Comparison of ENCODE assay signal across 32 cellular contexts in genomic region chr4:8912089-8912455, GRCh38. TPM values are rescaled to one million over a fixed set of nuclear protein-coding genes. Genes with fewer than 3 reads are reported as not detected.
A peak's percentile ranks its signal among the peaks of the same experiment; 100 is the strongest.
DNase-seq lines count a peak whose midpoint lies in the region; ATAC-seq and TF ChIP-seq lines count a peak whose summit lies in the region.
"Had no signal": no experiment of that assay in that cellular context is flagged by ENCODE, and none has a peak within 500 bp of the region (broad histone marks: within the 10 kb centered on the region; RNA-seq: fewer than 3 reads in every experiment).

No MANE protein-coding gene starts in this region.

- H3K27me3 ChIP-seq in neuronal stem cell (ENCODE audit: control insufficient read depth in 3 of 3, insufficient read depth in 3 of 3, low read depth in 1 of 3, low read length in 3 of 3), result peaks cover 0 to 35% (median 0%) of the 10 kb centered on the region in 3 experiments
- H3K27me3 ChIP-seq in PC-3 (ENCODE audit: low read length), result peaks cover 13% of the 10 kb centered on the region
- H3K27me3 ChIP-seq: BLaER1 treated with 17β-estradiol and CSF1 and Interleukin-3, amounts not matched to agents 10 nM and 100 nM; brain microvascular endothelial cell; pancreas; vagina had no signal

- CTCF ChIA-PET in PC-3 (lab: Charles Lee), result no interaction called here

- H3K4me3 ChIP-seq in coronary artery, result no peak overlapping the region
- H3K4me3 ChIP-seq in neuronal stem cell (ENCODE audit: low read length in 2 of 2), result no peak overlapping the region
- H3K4me3 ChIP-seq in PC-3 (ENCODE audit: low read length), result no peak overlapping the region
- H3K4me3 ChIP-seq: BLaER1 treated with 17β-estradiol and CSF1 and Interleukin-3, amounts not matched to agents 10 nM and 100 nM; gastroesophageal sphincter; HAP-1; lung; pancreas; vagina had no signal

- no peak overlapping the region for H4K91ac ChIP-seq in neuronal stem cell (ENCODE audit: low read depth, low read length, poor library complexity)

- no peak overlapping the region for H3K4ac ChIP-seq in neuronal stem cell (ENCODE audit: low read length)

- H3K4me2 ChIP-seq in neuronal stem cell (ENCODE audit: insufficient read depth, low read length, poor library complexity, severe bottlenecking) (no peak overlapping the region), PC-3 (ENCODE audit: low read length) (no peak overlapping the region)

- H3K27ac ChIP-seq in coronary artery (no peak overlapping the region), neuronal stem cell (replicated peaks; ENCODE audit: low read length) (no peak overlapping the region), PC-3 (ENCODE audit: low read length) (no peak overlapping the region)
- H3K27ac ChIP-seq: BLaER1 treated with 17β-estradiol and CSF1 and Interleukin-3, amounts not matched to agents 10 nM and 100 nM; brain microvascular endothelial cell; gastroesophageal sphincter; pancreas; vagina had no signal

- no peak overlapping the region for H3K14ac ChIP-seq in neuronal stem cell (ENCODE audit: low read length)

- H2AFZ ChIP-seq in neuronal stem cell (ENCODE audit: low read length) (no peak overlapping the region), PC-3 (ENCODE audit: low read length) (no peak overlapping the region)

- H3F3A ChIP-seq in PC-3 (ENCODE audit: low read length, unreplicated experiment), result no peaks in the 10 kb centered on the region

- peak; percentile 55 for DNase-seq in Right ventricle myocardium inferior (ENCODE audit: missing footprints)
- DNase-seq in cardiac septum (ENCODE audit: low spot score), result no peak
- peak; percentile 43 for DNase-seq in coronary artery (ENCODE audit: low spot score)
- no peak for DNase-seq in neuronal stem cell (ENCODE audit: low spot score)
- DNase-seq in PC-3, result no peak
- no peak for DNase-seq in COLO829 (ENCODE audit: low spot score)
- no peak for DNase-seq in OCI-M2 (lab: John Stamatoyannopoulos, UW; ENCODE audit: unreplicated experiment)
- DNase-seq: activated CD4-positive, alpha-beta T cell treated with anti-CD3 and anti-CD28 coated beads for 1 hour; activated naive CD4-positive, alpha-beta T cell treated with anti-CD3 and anti-CD28 coated beads, Interleukin-2, amount 50 U/mL, for 16 hours; activated T-cell treated with anti-CD3 and anti-CD28 coated beads, Interleukin-2, amount 50 U/mL, for 72 hours; amniotic stem cell; brain microvascular endothelial cell; Karpas-422; NCI-H1436; NCI-H2081; NCI-H2227 treated with DMSO at 0.1 percent for 48 hours; stimulated activated naive CD4-positive, alpha-beta T cell; T-helper 2 cell had no signal

- H3K4me1 ChIP-seq in neuronal stem cell (ENCODE audit: control insufficient read depth in 2 of 2, insufficient read depth in 1 of 2, low read depth in 1 of 2, low read length in 2 of 2) (no peaks in the 10 kb centered on the region), PC-3 (ENCODE audit: insufficient read depth, low read length) (no peaks in the 10 kb centered on the region)
- H3K4me1 ChIP-seq: HAP-1, pancreas, vagina had no signal

- TF ChIP-seq CTCF in coronary artery (IDR thresholded peaks at IDR 0.05) (no peak), PC-3 (conservative IDR thresholded peaks at IDR 0.05; ENCODE audit: low read depth, low read length) (no peak)

- no peak overlapping the region for H3K23ac ChIP-seq in neuronal stem cell (ENCODE audit: low read depth, low read length, poor library complexity)

- H2BK120ac ChIP-seq in neuronal stem cell (ENCODE audit: low read depth, low read length), result no peak overlapping the region

- H2BK12ac ChIP-seq in neuronal stem cell (ENCODE audit: low read length), result no peak overlapping the region

- H3K9ac ChIP-seq in neuronal stem cell (ENCODE audit: low read depth, low read length, poor library complexity), result no peak overlapping the region
- no peak overlapping the region for H3K9ac ChIP-seq in PC-3 (ENCODE audit: low read length)
- H3K9ac ChIP-seq: BLaER1 treated with 17β-estradiol and CSF1 and Interleukin-3, amounts not matched to agents 10 nM and 100 nM had no signal

- H3K36me3 ChIP-seq in neuronal stem cell (replicated peaks in 1 of 2; ENCODE audit: control insufficient read depth in 2 of 2, insufficient read depth in 2 of 2, low read length in 2 of 2) (no peaks in the 10 kb centered on the region), PC-3 (ENCODE audit: low read depth, low read length) (no peaks in the 10 kb centered on the region)
- H3K36me3 ChIP-seq: BLaER1 treated with 17β-estradiol and CSF1 and Interleukin-3, amounts not matched to agents 10 nM and 100 nM; brain microvascular endothelial cell; gastroesophageal sphincter; HAP-1; pancreas; vagina had no signal

- H4K20me1 ChIP-seq in PC-3 (ENCODE audit: low read length), result no peaks in the 10 kb centered on the region

- intact Hi-C loops in Right ventricle myocardium inferior (cut with DNase I), result no loop called here
- intact Hi-C loops in cardiac septum (cut with DNase I), result loop anchor here (10.0 kb wide), 2 partner anchors 307 to 447 kb away; no protein-coding TSS in a partner anchor
- intact Hi-C loops in PC-3 (cut with micrococcal nuclease), result no loop called here

- POLR2A ChIA-PET in PC-3 (lab: Charles Lee; ENCODE audit: unreplicated experiment), result no interaction called here

- ATAC-seq in Right ventricle myocardium inferior (no peak), PC-3 (no peak)
- ATAC-seq: activated T-cell treated with anti-CD3 and anti-CD28 coated beads, Interleukin-2, amount 50 U/mL, for 72 hours; gastroesophageal sphincter; naive thymus-derived CD8-positive, alpha-beta T cell; pancreas had no signal

- no peak overlapping the region for H4K8ac ChIP-seq in neuronal stem cell (ENCODE audit: low read depth, low read length)

- BruUV-seq in PC-3 (replicated peaks; lab: Mats Ljungman, UMichigan), result no TSS peak

- H2BK15ac ChIP-seq in neuronal stem cell (ENCODE audit: low read length), result no peak overlapping the region

- H3K79me1 ChIP-seq in neuronal stem cell (ENCODE audit: low read depth, low read length), result no peaks in the 10 kb centered on the region

- no peaks in the 10 kb centered on the region for H3K79me2 ChIP-seq in PC-3 (ENCODE audit: low read length)

- H2AK5ac ChIP-seq in neuronal stem cell (ENCODE audit: low read depth, low read length), result no peak overlapping the region

- H2BK5ac ChIP-seq in neuronal stem cell (ENCODE audit: low read length), result no peak overlapping the region

- H3K9me2 ChIP-seq in PC-3 (replicated peaks; ENCODE audit: low read length), result no peaks in the 10 kb centered on the region

- H3K9me3 ChIP-seq in neuronal stem cell (replicated peaks in 1 of 2; ENCODE audit: control insufficient read depth in 2 of 2, insufficient read depth in 1 of 2, low read depth in 1 of 2, low read length in 2 of 2) (no peaks in the 10 kb centered on the region), PC-3 (ENCODE audit: low read length) (no peaks in the 10 kb centered on the region)
- H3K9me3 ChIP-seq: BLaER1 treated with 17β-estradiol and CSF1 and Interleukin-3, amounts not matched to agents 10 nM and 100 nM; gastroesophageal sphincter; HAP-1; pancreas; vagina had no signal

- H3K18ac ChIP-seq in neuronal stem cell (ENCODE audit: low read length), result peak overlapping the region; percentile 25

- WGBS in neuronal stem cell (ENCODE audit: extremely low coverage in 2 of 2, insufficient read length in 2 of 2, insufficient replicate concordance in 1 of 2), 2 donors, result no CpG with 5 or more reads among the region's 5 CpGs

RNA-seq across cellular contexts. Expression of gene HMX1, which starts 40.4 kb away (rescaled TPM):
- total RNA-seq in Right ventricle myocardium inferior, result not detected
- not detected for total RNA-seq in cardiac septum
- 0.04 TPM for polyA plus RNA-seq in neuronal stem cell (2013, experiment 1 of 2)
- 0.07 TPM for polyA plus RNA-seq in neuronal stem cell (2013, experiment 2 of 2)
- total RNA-seq in PC-3 (2014; rRNA removed), result not detected in 2 replicates
- total RNA-seq: activated CD8-positive, alpha-beta memory T cell treated with anti-CD3 and anti-CD28 coated beads for 36 hours; activated T-cell treated with anti-CD3 and anti-CD28 coated beads, Interleukin-2, amount 50 U/mL, for 72 hours; endothelial cell of umbilical vein; fibroblast of lung; gastroesophageal sphincter; lung; mononuclear cell; naive thymus-derived CD8-positive, alpha-beta T cell; pancreas; renal cortical epithelial cell; skeletal muscle tissue; vagina had no signal
- polyA plus RNA-seq: AG04450; endothelial cell of umbilical vein; fibroblast of lung; lung; naive thymus-derived CD8-positive, alpha-beta T cell; pancreas had no signal

Comparison
In these comparisons a context has a peak if more than half of its experiments do, and no peak if none do; other contexts are left out.
1. DNase-seq: peak in Right ventricle myocardium inferior (single experiment) and coronary artery (single experiment); none in cardiac septum (single experiment), neuronal stem cell (single experiment), PC-3 (single experiment), COLO829 (single experiment) and OCI-M2 (single experiment).